8 cellular contexts compared by ENCODE assay signal in the genomic region with DNA sequence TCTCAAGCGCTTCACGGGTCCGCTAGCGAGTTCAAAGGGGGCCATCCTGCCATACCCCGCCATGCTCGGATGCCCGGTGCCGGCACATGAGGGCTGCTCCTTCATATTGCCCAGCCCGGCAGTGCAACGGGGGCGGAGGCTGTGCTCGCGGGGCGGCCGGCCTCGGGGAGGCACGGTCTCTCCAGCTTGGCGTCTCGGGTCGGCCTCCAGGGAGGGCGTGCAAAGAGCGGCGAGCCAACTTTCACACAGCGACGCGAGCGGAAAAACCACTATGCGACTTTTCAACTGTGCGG.
DNase-seq lines count a peak whose midpoint lies in the region; ATAC-seq and TF ChIP-seq lines count a peak whose summit lies in the region.

No MANE protein-coding gene starts in this region.

- no peak for TF ChIP-seq CTCF in GM12864 (IDR thresholded peaks at IDR 0.05; ENCODE audit: low read depth, low read length, missing control alignments)

- peak overlapping the region; percentile 85 to 98 (median 95) for H3K4me3 Mint-ChIP-seq in immature natural killer cell

- peaks cover 0 to 8% (median 7%) of the 10 kb centered on the region in 5 donors for H3K27me3 ChIP-seq in subcutaneous abdominal adipose tissue (ENCODE audit: control insufficient read depth in 5 of 5, insufficient read depth in 4 of 5, low read length in 5 of 5)

- no peaks in the 10 kb centered on the region for H3K9me3 ChIP-seq in subcutaneous abdominal adipose tissue (ENCODE audit: control insufficient read depth in 5 of 5, low read length in 5 of 5)

- WGBS in adipose tissue, 3 donors: 1 to 3% (median 1%) methylated on average over 29 of the region's 29 CpGs

- H3K9ac ChIP-seq in subcutaneous abdominal adipose tissue (ENCODE audit: low read length in 5 of 5): peak overlapping the region in 4 of 5 donors; percentile 49 to 75 (median 68)

- peaks cover 3 to 34% (median 24%) of the 10 kb centered on the region in 5 donors for H3K4me1 ChIP-seq in subcutaneous abdominal adipose tissue (ENCODE audit: control insufficient read depth in 5 of 5, insufficient read depth in 5 of 5, low read length in 5 of 5)

- H3K27me3 Mint-ChIP-seq in immature natural killer cell (ENCODE audit: low read depth in 3 of 3): peaks cover 2 to 24% (median 16%) of the 10 kb centered on the region in 3 donors

- ATAC-seq in HG03045 (IDR thresholded peaks at IDR 0.05; ENCODE audit: unreplicated experiment): peak; percentile 44
- ATAC-seq in HG03196 (IDR thresholded peaks at IDR 0.05; ENCODE audit: unreplicated experiment): no peak

- H3K27ac ChIP-seq in adipose tissue (ENCODE audit: low read depth, low read length) (peak overlapping the region; percentile 21), subcutaneous abdominal adipose tissue (ENCODE audit: low read depth, low read length) (peak overlapping the region; percentile 19)

- H3K4me1 Mint-ChIP-seq in immature natural killer cell: peaks cover 71 to 79% of the 10 kb centered on the region in 2 donors

- no peaks in the 10 kb centered on the region for H3K36me3 ChIP-seq in subcutaneous abdominal adipose tissue (ENCODE audit: control insufficient read depth in 5 of 5, insufficient read depth in 5 of 5, low read length in 5 of 5)

- H3K36me3 Mint-ChIP-seq in immature natural killer cell: no peaks in the 10 kb centered on the region

- peak overlapping the region; percentile 92 to 99 (median 97) for H3K27ac Mint-ChIP-seq in immature natural killer cell

- H3K9me3 Mint-ChIP-seq in immature natural killer cell: no peaks in the 10 kb centered on the region

- DNase-seq in GM12864 (ENCODE audit: low read depth) (no peak), immature natural killer cell (no peak), NCI-H2081 treated with DMSO at 0.1 percent for 48 hours (lab: John Stamatoyannopoulos, UW) (no peak)
- DNase-seq in stimulated activated CD4-positive, alpha-beta T cell treated with anti-CD3 and anti-CD28 coated beads, Interleukin-4, amount 100 ng/mL, for 1 hour: no peak

- peak overlapping the region; percentile 46 for H3K4me3 ChIP-seq in GM12864 (ENCODE audit: low read depth, low read length)
- peak overlapping the region; percentile 31 to 81 (median 76) for H3K4me3 ChIP-seq in subcutaneous abdominal adipose tissue (ENCODE audit: low read depth in 1 of 5, low read length in 5 of 5)
